Comparison of ENCODE assay signal across 8 cellular contexts in the genomic region with DNA sequence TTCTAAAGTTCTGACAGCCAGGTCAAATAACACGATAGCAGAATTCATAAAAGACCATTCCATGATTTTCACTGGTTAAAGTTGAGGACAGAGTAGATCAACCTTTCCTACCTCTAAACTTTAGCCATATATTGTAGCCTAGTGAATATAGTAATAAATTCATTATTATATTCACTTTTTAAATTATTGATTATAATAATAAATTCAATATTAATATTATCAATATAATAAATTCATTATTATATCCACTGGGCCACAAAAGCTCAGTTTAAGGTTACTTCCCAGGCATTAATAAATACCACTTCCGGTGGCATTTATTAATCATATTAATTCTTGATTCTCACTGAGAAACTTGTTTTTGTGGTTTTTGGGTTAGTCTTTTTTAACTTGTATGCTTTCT.
"Had no signal": no experiment of that assay in that cellular context is flagged by ENCODE, and none has a peak within 500 bp of the region (broad histone marks: within the 10 kb centered on the region; RNA-seq: fewer than 3 reads in every experiment).

No MANE protein-coding gene starts in this region.

- FAIRE-seq: G401.6, GM12878, GM12891, GM12892, GM18507, GM19239 had no signal

- ATAC-seq: GM12878 had no signal

- DNase-seq: GDM1, GF-D8 had no signal
